In genomic region chr14:33578461-33579216, GRCh38 we compare ENCODE assay signal across 1 cellular context.
TF ChIP-seq lines count a peak whose summit lies in the region.

No MANE protein-coding gene starts in this region.

TF ChIP-seq in A549, 52 proteins besides CTCF, POLR2A, EP300 and RAD21 (continued from another document):
- TF ChIP-seq HMGXB4 (CRISPR knock-in tag; IDR thresholded peaks at IDR 0.05; ENCODE audit: borderline replicate concordance) (no peak), BHLHE40 (IDR thresholded peaks at IDR 0.05; ENCODE audit: low read depth, low read length) (no peak), MAFK (IDR thresholded peaks at IDR 0.05; ENCODE audit: partially characterized antibody) (peak; percentile 14), HES2 (IDR thresholded peaks at IDR 0.05) (no peak), TFCP2L1 (CRISPR knock-in tag; IDR thresholded peaks at IDR 0.05) (no peak)
